Comparison of ENCODE assay signal across 8 cellular contexts in genomic region chr4:147550626-147551250, GRCh38.
A peak's percentile ranks its signal among the peaks of the same experiment; 100 is the strongest.
DNase-seq lines count a peak whose midpoint lies in the region; ATAC-seq and TF ChIP-seq lines count a peak whose summit lies in the region.

No MANE protein-coding gene starts in this region.

- peak overlapping the region; percentile 46 for H3K4me3 ChIP-seq in coronary artery

- peak overlapping the region; percentile 23 to 30 for H3K27ac ChIP-seq in coronary artery

- peak; percentile 75 for ATAC-seq in GM19035 (IDR thresholded peaks at IDR 0.05; ENCODE audit: unreplicated experiment)
- peak; percentile 60 for ATAC-seq in HG03280 (IDR thresholded peaks at IDR 0.05; ENCODE audit: unreplicated experiment)
- no peak for ATAC-seq in GM19397 (IDR thresholded peaks at IDR 0.05; ENCODE audit: unreplicated experiment)

- DNase-seq in AG08396 (ENCODE audit: low spot score), result peak; percentile 24
- DNase-seq in coronary artery (ENCODE audit: low spot score), result no peak
- no peak for DNase-seq in SKM-1 treated with dmso at 0.1 percent for 144 hours (lab: John Stamatoyannopoulos, UW; ENCODE audit: unreplicated experiment)
- DNase-seq in stimulated activated naive CD4-positive, alpha-beta T cell treated with Interleukin-2 at 50 U/mL for 16 hours (lab: John Stamatoyannopoulos, UW), result no peak
- DNase-seq in COR-L47 (lab: John Stamatoyannopoulos, UW), result no peak

- no peak for TF ChIP-seq CTCF in coronary artery (IDR thresholded peaks at IDR 0.05)
